23 cellular contexts compared by ENCODE assay signal in genomic region chr6:139768196-139768595, GRCh38.
"Had no signal": no experiment of that assay in that cellular context is flagged by ENCODE, and none has a peak within 500 bp of the region (broad histone marks: within the 10 kb centered on the region; RNA-seq: fewer than 3 reads in every experiment).

No MANE protein-coding gene starts in this region.

- H3K27ac ChIP-seq: left lung, neural progenitor cell, psoas muscle, right atrium auricular region, stomach, suprapubic skin, tibial nerve had no signal

- H2AFZ ChIP-seq: neural progenitor cell had no signal

- ATAC-seq: activated CD4-positive, alpha-beta T cell treated with anti-CD3 and anti-CD28 coated beads for 36 hours; left lung; naive thymus-derived CD8-positive, alpha-beta T cell; psoas muscle; stimulated activated effector memory CD8-positive, alpha-beta T cell treated with anti-CD3 and anti-CD28 coated beads, Interleukin-12 subunit alpha, Interleukin-12 subunit beta, amount 100 ng/mL, for 72 hours; T-helper 17 cell had no signal

- H3K4me3 Mint-ChIP-seq: activated B cell treated with CpG ODN at 0.5 μM for 24 hours; activated CD4-positive, alpha-beta T cell treated with anti-CD3 and anti-CD28 coated beads for 36 hours; activated naive CD8-positive, alpha-beta T cell treated with anti-CD3 and anti-CD28 coated beads, Interleukin-2, amount 10 ng/mL, durations not matched to agents 7 days and 5 days; naive thymus-derived CD8-positive, alpha-beta T cell; neural progenitor cell; stimulated activated effector memory CD8-positive, alpha-beta T cell treated with anti-CD3 and anti-CD28 coated beads, Interleukin-12 subunit alpha, Interleukin-12 subunit beta, amount 100 ng/mL, for 72 hours; T-helper 17 cell had no signal

- H3K36me3 ChIP-seq: left lung, neural progenitor cell, right atrium auricular region, stomach, suprapubic skin, tibial nerve had no signal

- H3K36me3 Mint-ChIP-seq: activated naive CD8-positive, alpha-beta T cell treated with anti-CD3 and anti-CD28 coated beads, Interleukin-2, amount 10 ng/mL, durations not matched to agents 7 days and 5 days; naive thymus-derived CD8-positive, alpha-beta T cell; neural progenitor cell; stimulated activated effector memory CD8-positive, alpha-beta T cell treated with anti-CD3 and anti-CD28 coated beads, Interleukin-12 subunit alpha, Interleukin-12 subunit beta, amount 100 ng/mL, for 72 hours had no signal

- DNase-seq: activated B cell treated with CpG ODN at 0.5 μM for 24 hours; activated CD4-positive, alpha-beta T cell treated with anti-CD3 and anti-CD28 coated beads for 36 hours; activated CD4-positive, alpha-beta T cell treated with anti-CD3 and anti-CD28 coated beads, Interleukin-2, amount 50 U/mL, for 4 hours; activated CD8-positive, alpha-beta memory T cell treated with anti-CD3 and anti-CD28 coated beads, Interleukin-2, amount 50 U/mL, for 48 hours; activated naive CD4-positive, alpha-beta T cell treated with Interleukin-2 at 50 U/mL for 16 hours; activated naive CD8-positive, alpha-beta T cell treated with anti-CD3 and anti-CD28 coated beads, Interleukin-2, amount 10 ng/mL, durations not matched to agents 7 days and 5 days; activated T-cell treated with anti-CD3 and anti-CD28 coated beads, Interleukin-2, amount 50 U/mL, for 48 hours; amygdala; cerebellar nuclear complex; erythroblast; foreskin melanocyte; left lung; naive thymus-derived CD8-positive, alpha-beta T cell; psoas muscle; stimulated activated CD4-positive, alpha-beta T cell treated with anti-CD3 and anti-CD28 coated beads, Interleukin-1b, Interleukin-23, amount 100 ng/mL, for 48 hours; stomach; T-helper 17 cell had no signal

- H3K9me3 Mint-ChIP-seq: activated B cell treated with CpG ODN at 0.5 μM for 24 hours; activated naive CD8-positive, alpha-beta T cell treated with anti-CD3 and anti-CD28 coated beads, Interleukin-2, amount 10 ng/mL, durations not matched to agents 7 days and 5 days; naive thymus-derived CD8-positive, alpha-beta T cell; stimulated activated effector memory CD8-positive, alpha-beta T cell treated with anti-CD3 and anti-CD28 coated beads, Interleukin-12 subunit alpha, Interleukin-12 subunit beta, amount 100 ng/mL, for 72 hours had no signal

- H3K9ac ChIP-seq: neural progenitor cell had no signal

- H3K4me2 ChIP-seq: neural progenitor cell had no signal

- H3K27me3 ChIP-seq: left lung, neural progenitor cell, right atrium auricular region, stomach, suprapubic skin, tibial nerve had no signal

- H3K4me1 Mint-ChIP-seq: activated B cell treated with CpG ODN at 0.5 μM for 24 hours had no signal

- H3K27me3 Mint-ChIP-seq: activated B cell treated with CpG ODN at 0.5 μM for 24 hours; activated CD4-positive, alpha-beta T cell treated with anti-CD3 and anti-CD28 coated beads for 36 hours; activated naive CD8-positive, alpha-beta T cell treated with anti-CD3 and anti-CD28 coated beads, Interleukin-2, amount 10 ng/mL, durations not matched to agents 7 days and 5 days had no signal

- H3K27ac Mint-ChIP-seq: activated B cell treated with CpG ODN at 0.5 μM for 24 hours; activated CD4-positive, alpha-beta T cell treated with anti-CD3 and anti-CD28 coated beads for 36 hours; activated naive CD8-positive, alpha-beta T cell treated with anti-CD3 and anti-CD28 coated beads, Interleukin-2, amount 10 ng/mL, durations not matched to agents 7 days and 5 days; naive thymus-derived CD8-positive, alpha-beta T cell; neural progenitor cell; stimulated activated effector memory CD8-positive, alpha-beta T cell treated with anti-CD3 and anti-CD28 coated beads, Interleukin-12 subunit alpha, Interleukin-12 subunit beta, amount 100 ng/mL, for 72 hours had no signal

- H3K4me3 ChIP-seq: left lung, lung, neural progenitor cell, psoas muscle, right atrium auricular region, stomach, suprapubic skin, tibial nerve had no signal

- H3K9me3 ChIP-seq: left lung, psoas muscle, right atrium auricular region, stomach, suprapubic skin, tibial nerve had no signal
